ENCODE assay signal across 19 cellular contexts in genomic region chr17:79948918-79949645, GRCh38.
A peak's percentile ranks its signal among the peaks of the same experiment; 100 is the strongest.
DNase-seq lines count a peak whose midpoint lies in the region; ATAC-seq, FAIRE-seq and TF ChIP-seq lines count a peak whose summit lies in the region.
"Had no signal": no experiment of that assay in that cellular context is flagged by ENCODE, and none has a peak within 500 bp of the region (broad histone marks: within the 10 kb centered on the region; RNA-seq: fewer than 3 reads in every experiment).

No MANE protein-coding gene starts in this region.

- no peaks in the 10 kb centered on the region for H3K27me3 ChIP-seq in heart left ventricle
- H3K27me3 ChIP-seq in right atrium auricular region = no peaks in the 10 kb centered on the region
- no peaks in the 10 kb centered on the region for H3K27me3 ChIP-seq in testis
- H3K27me3 ChIP-seq: esophagus muscularis mucosa had no signal

- no peak overlapping the region for H3K27ac ChIP-seq in heart left ventricle
- H3K27ac ChIP-seq in right atrium auricular region = no peak overlapping the region
- H3K27ac ChIP-seq in kidney (ENCODE audit: low read depth in 2 of 2, low read length in 2 of 2) = no peak overlapping the region
- H3K27ac ChIP-seq in testis = peak overlapping the region in 1 of 2 donors; percentile 41
- H3K27ac ChIP-seq: esophagus muscularis mucosa had no signal

- peak in 3 of 5 donors; percentile 17 to 51 (median 17) for DNase-seq in heart left ventricle
- no peak for DNase-seq in right atrium auricular region (ENCODE audit: low spot score)
- peak; percentile 79 for DNase-seq in astrocyte of the hippocampus (ENCODE audit: low read depth, low spot score)
- peak; percentile 60 for DNase-seq in kidney
- peak; percentile 58 for DNase-seq in testis
- no peak for DNase-seq in activated naive CD8-positive, alpha-beta T cell treated with anti-CD3 and anti-CD28 coated beads for 36 hours
- DNase-seq in globus pallidus (ENCODE audit: low spot score) = no peak
- DNase-seq: activated CD4-positive, alpha-beta memory T cell treated with anti-CD3 and anti-CD28 coated beads, Interleukin-2, amount 10 ng/mL, durations not matched to agents 7 days and 5 days; COR-L47; cortex of kidney; GF-D8; NCI-H2171; nephron progenitor cell; SIG-M5; stimulated activated CD4-positive, alpha-beta T cell treated with anti-CD3 and anti-CD28 coated beads, Interleukin-4, amount 100 ng/mL, for 4 hours; trophoblast cell had no signal

- WGBS in heart left ventricle, 4 donors = 92 to 96% (median 93%) methylated on average over 24 to 32 of the region's 32 CpGs
- 50 to 56% methylated on average over 10 to 32 of the region's 32 CpGs for WGBS in testis, 2 donors

- peaks cover 0 to 46% (median 11%) of the 10 kb centered on the region in 9 donors for H3K36me3 ChIP-seq in heart left ventricle
- H3K36me3 ChIP-seq in right atrium auricular region = peaks cover 27% of the 10 kb centered on the region
- H3K36me3 ChIP-seq in kidney (ENCODE audit: control insufficient read depth in 1 of 2, insufficient read depth in 2 of 2, low read length in 2 of 2) = peaks cover 9 to 14% of the 10 kb centered on the region in 2 donors
- no peaks in the 10 kb centered on the region for H3K36me3 ChIP-seq in testis (ENCODE audit: low read depth, missing control alignments)

- H3K36me3 Mint-ChIP-seq in activated naive CD8-positive, alpha-beta T cell treated with anti-CD3 and anti-CD28 coated beads for 36 hours = peaks cover 2% of the 10 kb centered on the region

- no peaks in the 10 kb centered on the region for H3K4me1 Mint-ChIP-seq in activated naive CD8-positive, alpha-beta T cell treated with anti-CD3 and anti-CD28 coated beads for 36 hours
- H3K4me1 Mint-ChIP-seq: activated CD4-positive, alpha-beta memory T cell treated with anti-CD3 and anti-CD28 coated beads, Interleukin-2, amount 10 ng/mL, durations not matched to agents 7 days and 5 days had no signal

- ATAC-seq in heart left ventricle (no peak), HG03280 (IDR thresholded peaks at IDR 0.05; ENCODE audit: unreplicated experiment) (no peak)

- H3K27ac Mint-ChIP-seq in activated naive CD8-positive, alpha-beta T cell treated with anti-CD3 and anti-CD28 coated beads for 36 hours = no peak overlapping the region
- H3K27ac Mint-ChIP-seq: activated CD4-positive, alpha-beta memory T cell treated with anti-CD3 and anti-CD28 coated beads, Interleukin-2, amount 10 ng/mL, durations not matched to agents 7 days and 5 days; activated T-helper 1 cell treated with anti-CD3 and anti-CD28 coated beads, Interleukin-12 subunit alpha, Interleukin-12 subunit beta, Interleukin-2, Interleukin-4 antibody, amounts not matched to agents 30 ng/mL and 10 ng/mL and 1 ng/mL, durations not matched to agents 14 hours and 24 hours and 36 hours; nephron progenitor cell had no signal

- H3K4me3 ChIP-seq in heart left ventricle (no peak overlapping the region), right atrium auricular region (no peak overlapping the region), kidney (ENCODE audit: low read length in 2 of 2) (no peak overlapping the region), testis (no peak overlapping the region)
- H3K4me3 ChIP-seq: esophagus muscularis mucosa had no signal

- no peak overlapping the region for H3K4me3 Mint-ChIP-seq in activated naive CD8-positive, alpha-beta T cell treated with anti-CD3 and anti-CD28 coated beads for 36 hours
- H3K4me3 Mint-ChIP-seq: activated CD4-positive, alpha-beta memory T cell treated with anti-CD3 and anti-CD28 coated beads, Interleukin-2, amount 10 ng/mL, durations not matched to agents 7 days and 5 days; activated T-helper 1 cell treated with anti-CD3 and anti-CD28 coated beads, Interleukin-12 subunit alpha, Interleukin-12 subunit beta, Interleukin-2, Interleukin-4 antibody, amounts not matched to agents 30 ng/mL and 10 ng/mL and 1 ng/mL, durations not matched to agents 14 hours and 24 hours and 36 hours had no signal

- no peaks in the 10 kb centered on the region for H3K9me3 ChIP-seq in heart left ventricle
- no peaks in the 10 kb centered on the region for H3K9me3 ChIP-seq in right atrium auricular region
- H3K9me3 ChIP-seq in kidney (ENCODE audit: control insufficient read depth in 1 of 2, low read length in 2 of 2) = no peaks in the 10 kb centered on the region
- no peaks in the 10 kb centered on the region for H3K9me3 ChIP-seq in testis
- H3K9me3 ChIP-seq: esophagus muscularis mucosa had no signal

- no peaks in the 10 kb centered on the region for H3K27me3 Mint-ChIP-seq in activated naive CD8-positive, alpha-beta T cell treated with anti-CD3 and anti-CD28 coated beads for 36 hours
- H3K27me3 Mint-ChIP-seq: activated CD4-positive, alpha-beta memory T cell treated with anti-CD3 and anti-CD28 coated beads, Interleukin-2, amount 10 ng/mL, durations not matched to agents 7 days and 5 days had no signal

- no peak for TF ChIP-seq POLR2A in heart left ventricle (IDR thresholded peaks at IDR 0.05)
- no peak for TF ChIP-seq POLR2A in testis (IDR thresholded peaks at IDR 0.05)

- TF ChIP-seq CTCF in heart left ventricle (IDR thresholded peaks at IDR 0.05) (no peak), right atrium auricular region (IDR thresholded peaks at IDR 0.05) (no peak), kidney (IDR thresholded peaks at IDR 0.05; ENCODE audit: borderline replicate concordance, extremely low read depth, insufficient read depth) (no peak), testis (IDR thresholded peaks at IDR 0.05) (no peak)

- intact Hi-C loops in heart left ventricle (cut with DNase I) (no loop called here), kidney (cut with DNase I) (no loop called here), testis (cut with DNase I; ENCODE audit: low total_unique reads) (no loop called here)

- peaks cover 0 to 26% (median 18%) of the 10 kb centered on the region in 12 donors for H3K4me1 ChIP-seq in heart left ventricle
- H3K4me1 ChIP-seq in right atrium auricular region = peaks cover 0 to 23% of the 10 kb centered on the region in 2 donors
- H3K4me1 ChIP-seq in kidney (ENCODE audit: control insufficient read depth in 1 of 2, insufficient read depth in 1 of 2, low read depth in 1 of 2, low read length in 2 of 2) = peaks cover 15% of the 10 kb centered on the region in 2 donors
- peaks cover 36% of the 10 kb centered on the region for H3K4me1 ChIP-seq in testis

- H3K9ac ChIP-seq in kidney (ENCODE audit: low read length in 2 of 2) = no peak overlapping the region

- no peak for FAIRE-seq in kidney (lab: Jason Lieb, UNC)

- H3K9me3 Mint-ChIP-seq in activated naive CD8-positive, alpha-beta T cell treated with anti-CD3 and anti-CD28 coated beads for 36 hours = no peaks in the 10 kb centered on the region
- H3K9me3 Mint-ChIP-seq: activated CD4-positive, alpha-beta memory T cell treated with anti-CD3 and anti-CD28 coated beads, Interleukin-2, amount 10 ng/mL, durations not matched to agents 7 days and 5 days; activated T-helper 1 cell treated with anti-CD3 and anti-CD28 coated beads, Interleukin-12 subunit alpha, Interleukin-12 subunit beta, Interleukin-2, Interleukin-4 antibody, amounts not matched to agents 30 ng/mL and 10 ng/mL and 1 ng/mL, durations not matched to agents 14 hours and 24 hours and 36 hours; nephron progenitor cell had no signal

Comparison
In these comparisons a context has a peak if more than half of its experiments do, and no peak if none do; other contexts are left out.
1. DNase-seq: peak in heart left ventricle (3 of 5), astrocyte of the hippocampus (single experiment), kidney (single experiment) and testis (single experiment); none in right atrium auricular region (single experiment), activated naive CD8-positive, alpha-beta T cell treated with anti-CD3 and anti-CD28 coated beads for 36 hours (single experiment) and globus pallidus (single experiment).